11 cellular contexts compared by ENCODE assay signal in the genomic region with DNA sequence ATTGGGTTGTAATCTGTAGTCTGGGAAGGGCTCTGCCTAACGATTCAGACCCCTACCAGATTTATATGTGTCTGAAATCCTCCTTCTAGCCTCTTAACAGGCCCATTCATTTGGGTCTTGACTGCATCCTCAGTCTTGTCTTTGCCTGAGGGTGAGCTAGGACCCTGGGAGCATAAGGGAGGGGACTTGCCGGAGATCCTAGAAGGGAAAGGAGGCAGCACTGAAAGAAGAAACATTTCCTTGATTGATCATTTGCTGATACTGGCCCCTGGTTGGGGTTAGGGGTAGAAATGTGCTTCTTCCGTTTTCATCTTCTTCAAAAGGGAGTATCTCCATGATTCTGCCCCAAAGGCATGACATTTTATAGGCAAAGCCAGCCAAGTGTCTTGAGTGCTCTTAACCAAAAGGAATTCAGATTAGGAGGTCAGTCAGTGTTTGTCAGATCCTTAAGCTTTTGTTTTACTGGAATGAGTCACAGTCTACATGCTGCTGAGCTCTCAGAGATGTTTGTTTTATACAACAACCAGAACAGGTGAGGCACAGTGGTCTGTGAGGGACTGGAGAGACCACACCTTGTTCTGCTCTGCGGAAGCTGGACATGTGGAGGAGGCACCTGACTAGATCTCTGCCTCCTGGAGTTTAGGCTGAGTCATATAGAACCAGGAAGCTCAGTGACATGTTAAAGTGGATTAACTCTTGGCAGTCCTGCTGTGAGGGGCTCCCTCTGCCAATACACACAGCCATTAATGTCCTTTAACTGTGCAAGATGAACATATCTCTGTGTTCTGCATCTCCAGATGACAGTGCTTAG. TPM values are rescaled to one million over a fixed set of nuclear protein-coding genes. Genes with fewer than 3 reads are reported as not detected.
A peak's percentile ranks its signal among the peaks of the same experiment; 100 is the strongest.
DNase-seq lines count a peak whose midpoint lies in the region; ATAC-seq and TF ChIP-seq lines count a peak whose summit lies in the region.
"Had no signal": no experiment of that assay in that cellular context is flagged by ENCODE, and none has a peak within 500 bp of the region (broad histone marks: within the 10 kb centered on the region; RNA-seq: fewer than 3 reads in every experiment).

No MANE protein-coding gene starts in this region.

- H3K27ac Mint-ChIP-seq in brain: peak overlapping the region; percentile 35 to 98 (median 84)
- no peak overlapping the region for H3K27ac Mint-ChIP-seq in CD14-positive monocyte

- H3K36me3 ChIP-seq in mucosa of descending colon (ENCODE audit: low read depth) (no peaks in the 10 kb centered on the region), aorta (ENCODE audit: control insufficient read depth in 1 of 2, insufficient read depth in 2 of 2, low read length in 1 of 2) (no peaks in the 10 kb centered on the region)

- no peaks in the 10 kb centered on the region for H3K4me1 ChIP-seq in mucosa of descending colon (ENCODE audit: low read depth)
- no peaks in the 10 kb centered on the region for H3K4me1 ChIP-seq in aorta (ENCODE audit: control insufficient read depth in 1 of 2, insufficient read depth in 2 of 2, low read length in 2 of 2)

- no peaks in the 10 kb centered on the region for H3K9me3 ChIP-seq in mucosa of descending colon
- no peaks in the 10 kb centered on the region for H3K9me3 ChIP-seq in aorta (ENCODE audit: control insufficient read depth, low read length)

- H3K4me3 ChIP-seq in mucosa of descending colon (no peak overlapping the region), aorta (ENCODE audit: low read length in 2 of 2) (no peak overlapping the region)

- H3K4me3 Mint-ChIP-seq in brain: peak overlapping the region in 3 of 5 experiments; percentile 5 to 64 (median 64)
- no peak overlapping the region for H3K4me3 Mint-ChIP-seq in CD14-positive monocyte

- intact Hi-C loops in mucosa of descending colon (cut with DNase I, micrococcal nuclease): no loop called here
- intact Hi-C loops in aorta (cut with DNase I): no loop called here
- intact Hi-C loops in CD14-positive monocyte (cut with micrococcal nuclease): no loop called here

- H3K9me3 Mint-ChIP-seq in brain: no peaks in the 10 kb centered on the region
- peaks cover 11 to 22% (median 16%) of the 10 kb centered on the region in 7 donors for H3K9me3 Mint-ChIP-seq in CD14-positive monocyte

- in situ Hi-C loops in G401 (cut with HindIII; ENCODE audit: low sequenced_read_pairs): no loop called here

- 26 to 46% methylated on average over 4 of the region's 4 CpGs for WGBS in aorta, 2 donors

- H3K4me1 Mint-ChIP-seq in brain: peaks cover 50% of the 10 kb centered on the region
- H3K4me1 Mint-ChIP-seq in CD14-positive monocyte: no peaks in the 10 kb centered on the region

- DNase-seq in G401 (ENCODE audit: low spot score): peak; percentile 79
- DNase-seq in NCI-H2196 (lab: John Stamatoyannopoulos, UW; ENCODE audit: unreplicated experiment): peak; percentile 84
- no peak for DNase-seq in mucosa of descending colon
- DNase-seq in aorta: no peak
- no peak for DNase-seq in NCI-H1694 (lab: John Stamatoyannopoulos, UW)
- DNase-seq in CD14-positive monocyte (ENCODE audit: low spot score): no peak
- DNase-seq: MM.1S had no signal

- no peaks in the 10 kb centered on the region for H3K27me3 Mint-ChIP-seq in brain
- peaks cover 12 to 23% (median 18%) of the 10 kb centered on the region in 3 donors for H3K27me3 Mint-ChIP-seq in CD14-positive monocyte (ENCODE audit: low read depth in 3 of 3)

- no peaks in the 10 kb centered on the region for H3K27me3 ChIP-seq in aorta (ENCODE audit: control insufficient read depth in 1 of 2, insufficient read depth in 2 of 2, low read length in 1 of 2)

- H3K36me3 Mint-ChIP-seq in brain (peaks cover 30% of the 10 kb centered on the region), CD14-positive monocyte (no peaks in the 10 kb centered on the region)

- no peak overlapping the region for H3K27ac ChIP-seq in aorta (ENCODE audit: low read depth in 1 of 2, low read length in 2 of 2)

- ATAC-seq in mucosa of descending colon (peak; percentile 81), HG03280 (IDR thresholded peaks at IDR 0.05; ENCODE audit: unreplicated experiment) (no peak), aorta (ENCODE audit: low FRiP score) (no peak)

- TF ChIP-seq CTCF in brain (conservative IDR thresholded peaks at IDR 0.05) (no peak), mucosa of descending colon (IDR thresholded peaks at IDR 0.05) (no peak), CD14-positive monocyte (IDR thresholded peaks at IDR 0.05) (no peak)

RNA-seq across cellular contexts. Expression of a gene that starts 37.7 kb away (rescaled TPM):
- total RNA-seq in G401 (2014; rRNA removed; shearing (Covaris generic)): 7.8 and 8.0 TPM in 2 replicates
- 1.8 TPM for polyA plus RNA-seq in brain (ENCODE audit: insufficient read depth, low read depth, low replicate concordance)
- total RNA-seq in mucosa of descending colon: 1 to 10 TPM in 1 of 3 donors, under 1 TPM in 2; 0.31 to 1.3 (median 0.61) TPM
- 1 to 10 TPM; 1.4 to 1.9 TPM for total RNA-seq in aorta
- polyA plus RNA-seq in aorta: under 1 TPM; 0.25 to 0.49 TPM
- not detected for polyA plus RNA-seq in CD14-positive monocyte
- total RNA-seq: activated CD8-positive, alpha-beta memory T cell treated with anti-CD3 and anti-CD28 coated beads for 36 hours had no signal

RNA-seq across cellular contexts. Expression of a gene that starts 47.2 kb away (rescaled TPM):
- total RNA-seq in G401 (2014; rRNA removed; shearing (Covaris generic)): not detected in 2 replicates
- 0.32 TPM for polyA plus RNA-seq in brain (ENCODE audit: insufficient read depth, low read depth, low replicate concordance)
- under 1 TPM in 1 of 3 donors, not detected in 2; 0.25 TPM for total RNA-seq in mucosa of descending colon
- not detected for total RNA-seq in aorta
- not detected for polyA plus RNA-seq in aorta
- not detected for polyA plus RNA-seq in CD14-positive monocyte
- total RNA-seq: activated CD8-positive, alpha-beta memory T cell treated with anti-CD3 and anti-CD28 coated beads for 36 hours; myocyte had no signal

Comparison
In these comparisons a context has a peak if more than half of its experiments do, and no peak if none do; other contexts are left out.
1. DNase-seq: peak in G401 (single experiment) and NCI-H2196 (single experiment); none in mucosa of descending colon (0 of 3), aorta (0 of 2), NCI-H1694 (single experiment) and CD14-positive monocyte (single experiment).
2. H3K27ac Mint-ChIP-seq: peak in brain (5 of 5); none in CD14-positive monocyte (0 of 7).
3. H3K4me3 Mint-ChIP-seq: peak in brain (3 of 5); none in CD14-positive monocyte (0 of 2).